ENCODE assay signal across 8 cellular contexts in genomic region chr1:150234647-150235435, GRCh38. TPM values are rescaled to one million over a fixed set of nuclear protein-coding genes. Genes with fewer than 3 reads are reported as not detected.
DNase-seq lines count a peak whose midpoint lies in the region; ATAC-seq lines count a peak whose summit lies in the region.

No MANE protein-coding gene starts in this region.

- peak; percentile 52 for ATAC-seq in HG02884 (IDR thresholded peaks at IDR 0.05; ENCODE audit: unreplicated experiment)

- peak; percentile 26 for DNase-seq in NCI-H2196 (lab: John Stamatoyannopoulos, UW; ENCODE audit: unreplicated experiment)
- DNase-seq in NCI-H2196 treated with DMSO at 0.1 percent for 48 hours (lab: John Stamatoyannopoulos, UW; ENCODE audit: unreplicated experiment): no peak
- DNase-seq in NCI-H2171 treated with DMSO at 0.1 percent for 48 hours (lab: John Stamatoyannopoulos, UW): peak; percentile 70
- DNase-seq in activated CD4-positive, alpha-beta T cell treated with anti-CD3 and anti-CD28 coated beads for 1 hour: peak; percentile 84
- peak; percentile 79 for DNase-seq in cerebellum (ENCODE audit: low spot score)
- peak; percentile 90 for DNase-seq in left kidney (ENCODE audit: low read depth, low spot score)
- DNase-seq in stimulated activated CD4-positive, alpha-beta T cell treated with anti-CD3 and anti-CD28 coated beads, Interleukin-2, amount 100 ng/mL, for 4 hours (ENCODE audit: low read depth): peak; percentile 80

RNA-seq across cellular contexts. Expression of gene ANP32E, which starts 1.1 kb away (rescaled TPM):
- 31.6 TPM for total RNA-seq in cerebellum

RNA-seq across cellular contexts. Expression of gene CA14, which starts 22.7 kb away (rescaled TPM):
- total RNA-seq in cerebellum: 7.3 TPM

RNA-seq across cellular contexts. Expression of gene APH1A, which starts 34.0 kb away (rescaled TPM):
- total RNA-seq in cerebellum: 56.2 TPM

RNA-seq across cellular contexts. Expression of gene C1orf54, which starts 37.7 kb away (rescaled TPM):
- 13.5 TPM for total RNA-seq in cerebellum

RNA-seq across cellular contexts. Expression of gene CIART, which starts 47.5 kb away (rescaled TPM):
- total RNA-seq in cerebellum: 4.4 TPM
